ENCODE assay signal across 16 cellular contexts in genomic region chr4:1348746-1349145, GRCh38. TPM values are rescaled to one million over a fixed set of nuclear protein-coding genes. Genes with fewer than 3 reads are reported as not detected.
DNase-seq lines count a peak whose midpoint lies in the region; ATAC-seq and TF ChIP-seq lines count a peak whose summit lies in the region.
"Had no signal": no experiment of that assay in that cellular context is flagged by ENCODE, and none has a peak within 500 bp of the region (broad histone marks: within the 10 kb centered on the region; RNA-seq: fewer than 3 reads in every experiment).

No MANE protein-coding gene starts in this region.

- H3K27ac Mint-ChIP-seq in CD14-positive monocyte, result peak overlapping the region in 6 of 7 donors; percentile 40 to 97 (median 94)
- H3K27ac Mint-ChIP-seq in MCF 10A (ENCODE audit: low read depth, unreplicated experiment), result peak overlapping the region; percentile 83
- peak overlapping the region in 8 of 10 donors; percentile 43 to 98 (median 96) for H3K27ac Mint-ChIP-seq in naive thymus-derived CD8-positive, alpha-beta T cell

- H3K27me3 Mint-ChIP-seq in CD14-positive monocyte (ENCODE audit: low read depth in 3 of 3) (peaks cover 0 to 2% (median 0%) of the 10 kb centered on the region in 3 donors), MCF 10A (ENCODE audit: insufficient read depth, unreplicated experiment) (no peaks in the 10 kb centered on the region)
- no peaks in the 10 kb centered on the region for H3K27me3 Mint-ChIP-seq in naive thymus-derived CD8-positive, alpha-beta T cell

- BruUV-seq in MCF 10A (replicated peaks; lab: Mats Ljungman, UMichigan), result no TSS peak

- H3K4me3 ChIP-seq in LNCaP clone FGC (ENCODE audit: low read depth, low read length), result peak overlapping the region; percentile 75
- H3K4me3 ChIP-seq: mucosa of descending colon had no signal

- no peak overlapping the region for H3K27ac ChIP-seq in substantia nigra (ENCODE audit: low read depth, low read length, poor library complexity, severe bottlenecking)

- CTCF ChIA-PET in MCF 10A (lab: Yijun Ruan, JAX), result interaction anchor here (2.6 kb wide), 1 partner anchor 218 kb away, joined by 31 read pairs; no protein-coding TSS in a partner anchor

- TF ChIP-seq CTCF in CD14-positive monocyte (IDR thresholded peaks at IDR 0.05), result no peak
- TF ChIP-seq CTCF in LNCaP clone FGC (IDR thresholded peaks at IDR 0.05; ENCODE audit: control insufficient read depth, extremely low read depth, insufficient read depth), result no peak
- TF ChIP-seq CTCF in MCF 10A (IDR thresholded peaks at IDR 0.05; ENCODE audit: unreplicated experiment), result no peak
- no peak for TF ChIP-seq CTCF in omental fat pad (IDR thresholded peaks at IDR 0.05)

- H3K9me3 Mint-ChIP-seq in CD14-positive monocyte (peaks cover 0 to 6% (median 1%) of the 10 kb centered on the region in 7 donors), MCF 10A (ENCODE audit: unreplicated experiment) (no peaks in the 10 kb centered on the region)
- H3K9me3 Mint-ChIP-seq in naive thymus-derived CD8-positive, alpha-beta T cell, result no peaks in the 10 kb centered on the region

- no peak for ATAC-seq in naive thymus-derived CD8-positive, alpha-beta T cell
- ATAC-seq in omental fat pad (ENCODE audit: low FRiP score) (no peak), left cardiac atrium (no peak)
- ATAC-seq: mucosa of descending colon had no signal

- peaks cover 33% of the 10 kb centered on the region for H3K4me1 Mint-ChIP-seq in CD14-positive monocyte
- H3K4me1 Mint-ChIP-seq in MCF 10A (ENCODE audit: insufficient read depth, unreplicated experiment), result peaks cover 32% of the 10 kb centered on the region
- peaks cover 17 to 53% (median 41%) of the 10 kb centered on the region in 4 donors for H3K4me1 Mint-ChIP-seq in naive thymus-derived CD8-positive, alpha-beta T cell

- H3K4me3 Mint-ChIP-seq in CD14-positive monocyte (no peak overlapping the region), MCF 10A (ENCODE audit: unreplicated experiment) (peak overlapping the region; percentile 89)
- peak overlapping the region in 9 of 10 donors; percentile 8 to 91 (median 59) for H3K4me3 Mint-ChIP-seq in naive thymus-derived CD8-positive, alpha-beta T cell

- intact Hi-C loops in CD14-positive monocyte (cut with micrococcal nuclease) (loop anchor here (5.0 to 10.0 kb wide), 5 partner anchors 336 to 656 kb away; partner anchors contain the start of genes FGFRL1 (in 1 of the 2), NELFA (in 1 of the 2), TACC3 (in 1 of the 2) and TMEM129 (in 1 of the 2)), MCF 10A (cut with micrococcal nuclease) (loop anchor here (5.0 to 10.0 kb wide), 2 partner anchors 46 to 376 kb away; partner anchors contain the start of genes TACC3 and TMEM129), left cardiac atrium (cut with DNase I) (loop anchor here in 1 of 2 donors (1.0 to 10.0 kb wide), 3 partner anchors 54 to 210 kb away; no protein-coding TSS in a partner anchor)

- POLR2A ChIA-PET in MCF 10A (lab: Yijun Ruan, JAX), result interaction anchor here (0.6 to 4.7 kb wide), 8 partner anchors 19 to 308 kb away, joined by 3 to 112 read pairs (median 6); partner anchors contain the start of genes CTBP1 and MAEA
- POLR2A ChIA-PET in naive thymus-derived CD8-positive, alpha-beta T cell (lab: Charles Lee), result interaction anchor here (2.8 to 3.8 kb wide), 2 partner anchors 100 to 256 kb away, joined by 21 to 106 read pairs; partner anchors contain the start of gene CTBP1

- DNase-seq in CD14-positive monocyte (ENCODE audit: low spot score) (no peak), LNCaP clone FGC (ENCODE audit: low read depth) (no peak), MCF 10A (ENCODE audit: unreplicated experiment) (no peak), substantia nigra (lab: John Stamatoyannopoulos, UW) (no peak), omental fat pad (ENCODE audit: low spot score) (no peak), NCI-H1436 (lab: John Stamatoyannopoulos, UW) (no peak), left cardiac atrium (no peak)
- DNase-seq in naive thymus-derived CD8-positive, alpha-beta T cell, result no peak
- DNase-seq: activated CD4-positive, alpha-beta T cell treated with anti-CD3 and anti-CD28 coated beads, Interleukin-2, amount 50 U/mL, for 4 hours; central memory CD4-positive, alpha-beta T cell; foreskin melanocyte; mucosa of descending colon; NCI-H187; Peyer's patch; stimulated activated CD4-positive, alpha-beta T cell treated with anti-CD3 and anti-CD28 coated beads, Interleukin-4, amount 100 ng/mL, for 1 hour had no signal

- H3K36me3 Mint-ChIP-seq in CD14-positive monocyte, result peaks cover 24 to 55% of the 10 kb centered on the region in 2 donors
- H3K36me3 Mint-ChIP-seq in MCF 10A (ENCODE audit: insufficient read depth, unreplicated experiment), result peaks cover 31% of the 10 kb centered on the region
- H3K36me3 Mint-ChIP-seq in naive thymus-derived CD8-positive, alpha-beta T cell, result peaks cover 0 to 4% (median 0%) of the 10 kb centered on the region in 3 donors

RNA-seq across cellular contexts. Expression of gene UVSSA, which starts 1.7 kb away (rescaled TPM):
- 1 to 10 TPM; 2.6 to 4.8 TPM for polyA plus RNA-seq in CD14-positive monocyte
- 41.1 and 43.6 TPM in 2 replicates for total RNA-seq in MCF 10A (2022)
- 10 to 100 TPM; 39.4 to 39.5 TPM for total RNA-seq in naive thymus-derived CD8-positive, alpha-beta T cell
- 1 to 10 TPM; 1.9 to 6.2 (median 2.4) TPM for polyA plus RNA-seq in naive thymus-derived CD8-positive, alpha-beta T cell
- 10 to 100 TPM; 10.2 to 28.2 (median 13.0) TPM for total RNA-seq in omental fat pad
- 1 to 10 TPM; 7.9 to 8.4 TPM for total RNA-seq in left cardiac atrium

RNA-seq across cellular contexts. Expression of gene NKX1-1, which starts 57.5 kb away (rescaled TPM):
- not detected for polyA plus RNA-seq in CD14-positive monocyte
- not detected in 2 replicates for total RNA-seq in MCF 10A (2022)
- not detected for total RNA-seq in naive thymus-derived CD8-positive, alpha-beta T cell
- not detected for polyA plus RNA-seq in naive thymus-derived CD8-positive, alpha-beta T cell
- total RNA-seq in omental fat pad, result not detected
- not detected for total RNA-seq in left cardiac atrium
- total RNA-seq: mucosa of descending colon, Peyer's patch, urinary bladder had no signal
- polyA plus RNA-seq: urinary bladder had no signal

RNA-seq across cellular contexts. Expression of gene MAEA, which starts 59.1 kb away (rescaled TPM):
- polyA plus RNA-seq in CD14-positive monocyte, result 10 to 100 TPM; 34.3 to 37.7 TPM
- total RNA-seq in MCF 10A (2022) (78.8 and 89.6 TPM in 2 replicates), omental fat pad (10 to 100 TPM; 38.8 to 71.2 (median 51.8) TPM), left cardiac atrium (10 to 100 TPM; 41.9 to 59.3 TPM)
- 100 to 1,000 TPM; 107 to 112 TPM for total RNA-seq in naive thymus-derived CD8-positive, alpha-beta T cell
- polyA plus RNA-seq in naive thymus-derived CD8-positive, alpha-beta T cell, result 10 to 100 TPM; 56.7 to 75.1 (median 59.2) TPM

Comparison
In these comparisons a context has a peak if more than half of its experiments do, and no peak if none do; other contexts are left out.
1. H3K4me3 Mint-ChIP-seq: peak in MCF 10A (single experiment) and naive thymus-derived CD8-positive, alpha-beta T cell (9 of 10); none in CD14-positive monocyte (0 of 2).
2. Peak in every context shown above with its lines, with median percentiles within 50 percentile points of each other: H3K27ac Mint-ChIP-seq.